ENCODE assay signal across 8 cellular contexts in the genomic region with DNA sequence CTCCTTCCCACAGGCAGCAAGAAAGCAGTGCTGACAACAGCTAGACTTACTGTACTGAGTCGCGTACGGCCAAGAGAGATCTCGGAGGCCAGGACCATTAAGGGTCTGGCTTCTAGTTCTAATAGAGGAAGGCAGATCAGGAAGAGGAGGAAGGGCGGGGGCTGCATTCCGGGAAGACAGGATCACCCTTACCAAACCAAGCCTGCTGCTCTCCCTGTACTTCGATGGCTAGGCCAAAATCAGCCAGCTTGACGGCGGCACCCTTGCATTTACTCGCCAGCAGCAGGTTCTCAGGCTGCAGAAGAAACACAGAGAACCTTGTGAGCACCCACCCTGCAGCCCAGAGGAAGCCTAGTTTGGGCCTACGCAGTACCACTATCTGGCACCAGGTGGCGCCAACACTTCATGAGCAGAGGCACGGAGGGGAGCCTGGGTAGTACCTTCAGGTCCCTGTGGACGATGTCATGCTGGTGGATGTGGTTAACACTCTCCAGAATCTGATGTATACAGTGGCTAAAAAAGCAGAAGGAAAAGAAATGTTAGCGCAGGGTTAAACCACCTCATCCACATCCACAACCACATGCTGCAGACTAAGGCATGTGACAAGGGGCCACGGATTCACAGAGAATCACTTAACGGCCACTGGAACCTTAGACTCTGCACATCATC. TPM values are rescaled to one million over a fixed set of nuclear protein-coding genes. Genes with fewer than 3 reads are reported as not detected.
A peak's percentile ranks its signal among the peaks of the same experiment; 100 is the strongest.
DNase-seq lines count a peak whose midpoint lies in the region; ATAC-seq and TF ChIP-seq lines count a peak whose summit lies in the region.

No MANE protein-coding gene starts in this region.

- no peaks in the 10 kb centered on the region for H3K9me3 Mint-ChIP-seq in activated CD4-positive, alpha-beta T cell treated with anti-CD3 and anti-CD28 coated beads, Interleukin-2, amount 10 ng/mL, durations not matched to agents 24 days and 14 days

- no peak overlapping the region for H3K9ac ChIP-seq in liver (ENCODE audit: low read depth in 1 of 2, low read length in 2 of 2)

- peaks cover 54% of the 10 kb centered on the region for H3K36me3 Mint-ChIP-seq in activated CD4-positive, alpha-beta T cell treated with anti-CD3 and anti-CD28 coated beads, Interleukin-2, amount 10 ng/mL, durations not matched to agents 24 days and 14 days (ENCODE audit: low read depth)

- intact Hi-C loops in activated CD4-positive, alpha-beta T cell treated with anti-CD3 and anti-CD28 coated beads, Interleukin-2, amount 10 ng/mL, durations not matched to agents 24 days and 14 days (cut with micrococcal nuclease): loop anchor here (1.0 to 2.0 kb wide), 4 partner anchors 26 to 232 kb away; no protein-coding TSS in a partner anchor

- peak; percentile 99 for TF ChIP-seq RAD21 in liver (IDR thresholded peaks at IDR 0.05)

- peaks cover 13% of the 10 kb centered on the region for H3K4me1 Mint-ChIP-seq in activated CD4-positive, alpha-beta T cell treated with anti-CD3 and anti-CD28 coated beads, Interleukin-2, amount 10 ng/mL, durations not matched to agents 24 days and 14 days

- H3K4me3 ChIP-seq in choroid plexus epithelial cell (ENCODE audit: low read depth, low read length): no peak overlapping the region
- H3K4me3 ChIP-seq in liver (ENCODE audit: low read depth in 1 of 3, low read length in 3 of 3): no peak overlapping the region

- ATAC-seq in GM18867 (IDR thresholded peaks at IDR 0.05; ENCODE audit: unreplicated experiment) (peak; percentile 92), HG03108 (IDR thresholded peaks at IDR 0.05; ENCODE audit: unreplicated experiment) (peak; percentile 95)

- TF ChIP-seq CTCF in AG09319 (IDR thresholded peaks at IDR 0.05; ENCODE audit: low read depth, low read length): peak; percentile 100
- peak; percentile 100 for TF ChIP-seq CTCF in choroid plexus epithelial cell (conservative IDR thresholded peaks at IDR 0.05; ENCODE audit: low read depth, low read length)
- TF ChIP-seq CTCF in liver (IDR thresholded peaks at IDR 0.05; ENCODE audit: low read depth, low read length, missing input control): peak; percentile 99

- peak overlapping the region; percentile 57 for H3K4me3 Mint-ChIP-seq in activated CD4-positive, alpha-beta T cell treated with anti-CD3 and anti-CD28 coated beads, Interleukin-2, amount 10 ng/mL, durations not matched to agents 24 days and 14 days

- no peaks in the 10 kb centered on the region for H3K27me3 ChIP-seq in liver (ENCODE audit: control insufficient read depth in 4 of 4, insufficient read depth in 4 of 4, low read length in 3 of 4)

- H3K4me1 ChIP-seq in liver (ENCODE audit: control insufficient read depth in 4 of 4, insufficient read depth in 4 of 4, low read length in 3 of 4): peaks cover 0 to 7% (median 2%) of the 10 kb centered on the region in 4 donors

- H3K27ac Mint-ChIP-seq in activated CD4-positive, alpha-beta T cell treated with anti-CD3 and anti-CD28 coated beads, Interleukin-2, amount 10 ng/mL, durations not matched to agents 24 days and 14 days: peak overlapping the region; percentile 86

- no peaks in the 10 kb centered on the region for H3K27me3 Mint-ChIP-seq in activated CD4-positive, alpha-beta T cell treated with anti-CD3 and anti-CD28 coated beads, Interleukin-2, amount 10 ng/mL, durations not matched to agents 24 days and 14 days

- 43% methylated on average over 17 of the region's 17 CpGs for WGBS in liver

- no peak overlapping the region for H3K27ac ChIP-seq in liver (ENCODE audit: low read depth in 1 of 2, low read length in 2 of 2)

- peak; percentile 46 for DNase-seq in AG09319 (ENCODE audit: extremely low read depth, low read depth)
- DNase-seq in NCI-H460 (ENCODE audit: extremely low read depth, low read depth): peak; percentile 71
- peak; percentile 98 for DNase-seq in activated CD4-positive, alpha-beta T cell treated with anti-CD3 and anti-CD28 coated beads, Interleukin-2, amount 10 ng/mL, durations not matched to agents 24 days and 14 days
- DNase-seq in choroid plexus epithelial cell (ENCODE audit: low read depth): peak; percentile 91
- peak; percentile 82 to 90 for DNase-seq in stimulated activated CD4-positive, alpha-beta T cell treated with anti-CD3 and anti-CD28 coated beads, Interleukin-4, amount 100 ng/mL, for 4 hours

- H3K9me3 ChIP-seq in liver (ENCODE audit: control insufficient read depth in 4 of 4, low read length in 3 of 4): no peaks in the 10 kb centered on the region

- H3K36me3 ChIP-seq in liver (ENCODE audit: control insufficient read depth in 4 of 4, insufficient read depth in 3 of 4, low read depth in 1 of 4, low read length in 3 of 4): peaks cover 0 to 34% (median 28%) of the 10 kb centered on the region in 4 donors

TF ChIP-seq in liver, 16 proteins besides CTCF, POLR2A, EP300 and RAD21:
- no peak for TF ChIP-seq HNF4A (conservative IDR thresholded peaks at IDR 0.05)

RNA-seq across cellular contexts. Expression of gene CAMK2G, which starts 25.4 kb away (rescaled TPM):
- total RNA-seq in NCI-H460 (2014; rRNA removed; shearing (Covaris generic)): 12.7 and 16.7 TPM in 2 replicates
- 33.7 and 49.1 TPM in 2 replicates for polyA plus RNA-seq in NCI-H460 (2014; cell fraction: nucleus; rRNA removed)
- total RNA-seq in activated CD4-positive, alpha-beta T cell treated with anti-CD3 and anti-CD28 coated beads, Interleukin-2, amount 10 ng/mL, durations not matched to agents 24 days and 14 days: 20.2 and 22.1 TPM in 2 replicates
- 10 to 100 TPM in 1 of 2 donors, 1 to 10 TPM in 1; 9.3 to 18.3 TPM for total RNA-seq in liver
- 10 to 100 TPM in 1 of 2 donors, 1 to 10 TPM in 1; 6.8 to 10.4 TPM for polyA plus RNA-seq in liver

RNA-seq across cellular contexts. Expression of gene NDST2, which starts 37.6 kb away (rescaled TPM):
- total RNA-seq in NCI-H460 (2014; rRNA removed; shearing (Covaris generic)): 18.5 and 20.8 TPM in 2 replicates
- 18.2 and 72.5 TPM in 2 replicates for polyA plus RNA-seq in NCI-H460 (2014; cell fraction: nucleus; rRNA removed)
- 50.5 and 50.6 TPM in 2 replicates for total RNA-seq in activated CD4-positive, alpha-beta T cell treated with anti-CD3 and anti-CD28 coated beads, Interleukin-2, amount 10 ng/mL, durations not matched to agents 24 days and 14 days
- total RNA-seq in liver: 10 to 100 TPM; 11.4 to 14.0 TPM
- 1 to 10 TPM; 6.5 to 7.6 TPM for polyA plus RNA-seq in liver

Comparison
In these comparisons a context has a peak if more than half of its experiments do, and no peak if none do; other contexts are left out.
1. DNase-seq: peak in every context shown above with its lines; median percentile 98 in activated CD4-positive, alpha-beta T cell treated with anti-CD3 and anti-CD28 coated beads, Interleukin-2, amount 10 ng/mL, durations not matched to agents 24 days and 14 days; 91 in choroid plexus epithelial cell; 86 in stimulated activated CD4-positive, alpha-beta T cell treated with anti-CD3 and anti-CD28 coated beads, Interleukin-4, amount 100 ng/mL, for 4 hours; 71 in NCI-H460; 46 in AG09319.